In the genomic region with DNA sequence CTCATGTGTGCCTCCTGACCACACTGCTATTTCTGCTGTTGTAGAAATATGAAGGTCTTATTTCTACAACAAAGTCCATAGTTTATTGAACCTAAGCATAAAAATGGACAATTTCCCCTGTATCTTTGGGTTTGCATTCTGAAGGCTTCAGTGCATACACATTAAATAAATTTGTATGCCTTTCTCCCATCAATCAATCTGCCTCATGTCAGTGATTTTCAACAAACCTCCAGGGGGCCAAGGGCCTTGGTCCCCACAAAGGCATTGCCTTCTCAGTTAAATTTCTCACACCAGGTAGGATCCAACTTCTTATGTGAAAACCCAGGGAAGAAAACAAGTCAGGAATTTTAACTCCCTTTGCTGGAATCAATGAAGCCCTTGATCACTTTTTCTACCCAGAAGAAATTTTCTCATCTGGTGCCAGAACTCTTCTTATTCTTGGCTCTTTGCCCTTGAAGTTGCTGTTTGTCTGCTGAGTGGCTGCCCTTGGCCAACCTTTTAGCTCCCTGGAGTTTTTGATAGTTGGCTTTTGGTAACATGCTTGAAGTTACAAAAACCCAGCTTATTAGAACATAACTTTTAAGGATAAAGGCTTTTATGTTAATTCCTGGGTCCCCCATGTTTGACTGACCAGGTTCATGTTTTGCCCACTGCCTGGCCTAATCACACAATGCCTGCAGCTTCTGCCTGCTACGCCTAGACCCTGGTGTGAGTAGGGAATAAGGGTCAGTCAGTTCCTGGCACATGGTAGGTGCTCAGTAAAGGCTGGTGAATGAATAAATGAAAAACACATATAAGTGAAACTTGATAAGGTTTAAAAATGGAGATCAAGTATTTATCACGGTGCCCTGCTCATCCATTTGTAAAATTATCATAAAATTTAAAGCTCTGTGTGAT, we compare ENCODE assay signal across 10 cellular contexts. TPM values are rescaled to one million over a fixed set of nuclear protein-coding genes. Genes with fewer than 3 reads are reported as not detected.
DNase-seq lines count a peak whose midpoint lies in the region; TF ChIP-seq lines count a peak whose summit lies in the region.
"Had no signal": no experiment of that assay in that cellular context is flagged by ENCODE, and none has a peak within 500 bp of the region (broad histone marks: within the 10 kb centered on the region; RNA-seq: fewer than 3 reads in every experiment).

No MANE protein-coding gene starts in this region.

- peaks cover 14% of the 10 kb centered on the region for H3K4me1 ChIP-seq in CD4-positive, alpha-beta memory T cell (ENCODE audit: insufficient read depth, low read length)
- no peaks in the 10 kb centered on the region for H3K4me1 ChIP-seq in mesendoderm (ENCODE audit: control insufficient read depth, low read depth, low read length)

- H3K4me3 Mint-ChIP-seq in CD4-positive, alpha-beta memory T cell, result no peak overlapping the region

- H2BK5ac ChIP-seq in mesendoderm (ENCODE audit: low read length), result no peak overlapping the region

- peaks cover 18 to 28% of the 10 kb centered on the region in 2 donors for H3K36me3 Mint-ChIP-seq in CD4-positive, alpha-beta memory T cell

- DNase-seq in CD4-positive, alpha-beta memory T cell, result no peak
- peak; percentile 18 for DNase-seq in MG63
- peak; percentile 86 for DNase-seq in choroid plexus epithelial cell (ENCODE audit: low read depth)
- peak; percentile 54 for DNase-seq in myocyte (ENCODE audit: low read depth)
- DNase-seq in GM10266 (ENCODE audit: extremely low spot score), result no peak
- DNase-seq in NCI-H146 treated with DMSO at 0.1 percent for 48 hours (lab: John Stamatoyannopoulos, UW; ENCODE audit: unreplicated experiment), result no peak
- DNase-seq in mesendoderm, result no peak
- no peak for DNase-seq in midbrain (lab: John Stamatoyannopoulos, UW)
- DNase-seq: NCI-H226 had no signal

- no peak overlapping the region for H2BK120ac ChIP-seq in mesendoderm (ENCODE audit: low read depth, low read length)

- H3K4ac ChIP-seq in mesendoderm (ENCODE audit: low read depth, low read length), result no peak overlapping the region

- peaks cover 4% of the 10 kb centered on the region for H3K36me3 ChIP-seq in CD4-positive, alpha-beta memory T cell (ENCODE audit: insufficient read depth, low read length)
- H3K36me3 ChIP-seq in MG63, result no peaks in the 10 kb centered on the region
- no peaks in the 10 kb centered on the region for H3K36me3 ChIP-seq in mesendoderm (ENCODE audit: control insufficient read depth, insufficient read depth, low read length)

- H3K79me1 ChIP-seq in mesendoderm (ENCODE audit: low read length), result no peaks in the 10 kb centered on the region

- no peak overlapping the region for H3K4me3 ChIP-seq in CD4-positive, alpha-beta memory T cell (ENCODE audit: low read length in 2 of 2)
- H3K4me3 ChIP-seq in MG63 (no peak overlapping the region), choroid plexus epithelial cell (ENCODE audit: low read depth, low read length) (no peak overlapping the region), mesendoderm (ENCODE audit: low read length) (no peak overlapping the region)
- H3K4me3 ChIP-seq: esophagus muscularis mucosa had no signal

- H3K18ac ChIP-seq in mesendoderm (ENCODE audit: low read length), result no peak overlapping the region

- no peak overlapping the region for H2BK15ac ChIP-seq in mesendoderm (replicated peaks; ENCODE audit: low read depth)

- no peaks in the 10 kb centered on the region for H3K27me3 ChIP-seq in CD4-positive, alpha-beta memory T cell (ENCODE audit: insufficient read depth, low read length)
- H3K27me3 ChIP-seq in MG63 (no peaks in the 10 kb centered on the region), mesendoderm (ENCODE audit: insufficient read depth, low read length, poor library complexity) (no peaks in the 10 kb centered on the region)
- H3K27me3 ChIP-seq: esophagus muscularis mucosa had no signal

- H3K27me3 Mint-ChIP-seq in CD4-positive, alpha-beta memory T cell, result no peaks in the 10 kb centered on the region

- no peaks in the 10 kb centered on the region for H3K79me2 ChIP-seq in mesendoderm (ENCODE audit: control insufficient read depth, insufficient read depth, low read length)

- H3K4me2 ChIP-seq in mesendoderm (ENCODE audit: low read length), result no peak overlapping the region

- CTCF ChIA-PET in CD4-positive, alpha-beta memory T cell (lab: Charles Lee; ENCODE audit: partially characterized antibody), result interaction anchor here (0.7 to 8.7 kb wide), 27 partner anchors 9 to 290 kb away, joined by 3 to 159 read pairs (median 6); no protein-coding TSS in a partner anchor

- intact Hi-C loops in CD4-positive, alpha-beta memory T cell (cut with micrococcal nuclease), result loop anchor here (5.0 kb wide), 1 partner anchor 290 kb away; no protein-coding TSS in a partner anchor

- H3K9ac ChIP-seq in mesendoderm (ENCODE audit: low read length), result no peak overlapping the region

- no peaks in the 10 kb centered on the region for H3K9me3 ChIP-seq in CD4-positive, alpha-beta memory T cell (ENCODE audit: control insufficient read depth in 1 of 2, low read length in 2 of 2)
- H3K9me3 ChIP-seq in MG63, result no peaks in the 10 kb centered on the region
- H3K9me3 ChIP-seq: esophagus muscularis mucosa had no signal

- no peak overlapping the region for H4K5ac ChIP-seq in mesendoderm (ENCODE audit: low read length)

- WGBS in mesendoderm (ENCODE audit: extremely low coverage, insufficient coverage, low lambda C conversion rate), result no CpG with 5 or more reads among the region's 2 CpGs

- no peak overlapping the region for H3K27ac ChIP-seq in CD4-positive, alpha-beta memory T cell (ENCODE audit: low read depth, low read length)
- H3K27ac ChIP-seq in mesendoderm (ENCODE audit: low read depth, low read length), result no peak overlapping the region

- H2AK5ac ChIP-seq in mesendoderm (ENCODE audit: low read length), result no peak overlapping the region

- no peak overlapping the region for H3K23ac ChIP-seq in mesendoderm (ENCODE audit: low read length)

- H3K27ac Mint-ChIP-seq in CD4-positive, alpha-beta memory T cell, result peak overlapping the region; percentile 11 to 92 (median 72)

- no peaks in the 10 kb centered on the region for H3K9me3 Mint-ChIP-seq in CD4-positive, alpha-beta memory T cell

- H4K8ac ChIP-seq in mesendoderm (ENCODE audit: low read depth, low read length), result no peak overlapping the region

- POLR2A ChIA-PET in CD4-positive, alpha-beta memory T cell (lab: Charles Lee; ENCODE audit: partially characterized antibody), result interaction anchor here (1.2 to 2.0 kb wide), 3 partner anchors 73 to 257 kb away, joined by 3 to 6 read pairs (median 4); no protein-coding TSS in a partner anchor

- H3K4me1 Mint-ChIP-seq in CD4-positive, alpha-beta memory T cell, result peaks cover 9 to 20% (median 10%) of the 10 kb centered on the region in 4 donors

- no peak for TF ChIP-seq CTCF in choroid plexus epithelial cell (conservative IDR thresholded peaks at IDR 0.05; ENCODE audit: low read depth, low read length)
- TF ChIP-seq CTCF in GM10266 (IDR thresholded peaks at IDR 0.05; ENCODE audit: control insufficient read depth, insufficient read depth, low read depth, missing control alignments), result no peak

- H3K56ac ChIP-seq in mesendoderm (ENCODE audit: low read length), result no peak overlapping the region

RNA-seq across cellular contexts. Expression of gene SHLD1, which starts 37.0 kb away (rescaled TPM):
- total RNA-seq in CD4-positive, alpha-beta memory T cell, result 10 to 100 TPM; 13.6 to 16.3 TPM
- polyA plus RNA-seq in CD4-positive, alpha-beta memory T cell, result 10 to 100 TPM; 20.2 to 22.0 TPM
- total RNA-seq in MG63 (2014; rRNA removed; shearing (Covaris generic); ENCODE audit: low replicate concordance), result 1.2 and 6.4 TPM in 2 replicates
- total RNA-seq in myocyte, result 4.5 and 6.6 TPM in 2 replicates
- 5.4 TPM for polyA plus RNA-seq in myocyte (2012)
- 5.4 TPM for polyA plus RNA-seq in mesendoderm (2013, experiment 1 of 2)
- 6.0 TPM for polyA plus RNA-seq in mesendoderm (2013, experiment 2 of 2)

Comparison
In these comparisons a context has a peak if more than half of its experiments do, and no peak if none do; other contexts are left out.
1. DNase-seq: peak in MG63 (single experiment), choroid plexus epithelial cell (single experiment) and myocyte (single experiment); none in CD4-positive, alpha-beta memory T cell (0 of 5), GM10266 (single experiment), NCI-H146 treated with DMSO at 0.1 percent for 48 hours (single experiment), mesendoderm (single experiment) and midbrain (single experiment).